In the genomic region with DNA sequence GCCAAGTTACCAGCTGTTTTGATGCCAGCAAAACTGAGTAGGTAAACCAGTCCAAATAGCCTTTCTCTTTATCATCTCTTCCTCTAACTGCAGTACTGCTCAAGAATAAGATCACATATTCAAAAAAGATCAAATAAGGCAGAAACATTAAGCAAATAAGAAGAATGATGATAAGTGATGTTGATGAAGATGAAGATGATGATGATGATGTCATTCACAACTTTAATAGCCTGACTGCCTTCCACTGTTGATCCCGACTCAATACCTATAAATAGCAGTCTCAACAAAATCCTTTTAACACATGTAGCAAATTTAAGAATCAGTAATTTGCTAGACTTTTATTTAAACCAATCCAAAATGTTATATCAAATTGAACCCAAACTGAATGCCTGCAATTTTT, we compare ENCODE assay signal across 16 cellular contexts. TPM values are rescaled to one million over a fixed set of nuclear protein-coding genes. Genes with fewer than 3 reads are reported as not detected.
DNase-seq lines count a peak whose midpoint lies in the region; ATAC-seq lines count a peak whose summit lies in the region.
"Had no signal": no experiment of that assay in that cellular context is flagged by ENCODE, and none has a peak within 500 bp of the region (broad histone marks: within the 10 kb centered on the region; RNA-seq: fewer than 3 reads in every experiment).

No MANE protein-coding gene starts in this region.

- DNase-seq in activated CD4-positive, alpha-beta T cell treated with anti-CD3 and anti-CD28 coated beads, Interleukin-2, amount 10 ng/mL, durations not matched to agents 24 days and 14 days = no peak
- no peak for DNase-seq in activated CD4-positive, alpha-beta T cell treated with anti-CD3 and anti-CD28 coated beads, Interleukin-2, amount 50 U/mL, for 1 hour
- no peak for DNase-seq in stimulated activated naive CD8-positive, alpha-beta T cell treated with anti-CD3 and anti-CD28 coated beads, Interleukin-15, Interleukin-2, amounts not matched to agents 100 U/mL and 50 U/mL, for 24 hours
- no peak for DNase-seq in activated naive CD8-positive, alpha-beta T cell treated with anti-CD3 and anti-CD28 coated beads for 36 hours
- no peak for DNase-seq in stimulated activated naive CD8-positive, alpha-beta T cell treated with anti-CD3 and anti-CD28 coated beads, Interleukin-15, amount 100 ng/mL, for 72 hours
- no peak for DNase-seq in stimulated activated CD4-positive, alpha-beta T cell treated with anti-CD3 and anti-CD28 coated beads, Interleukin-1b, Interleukin-23, amount 100 ng/mL, for 48 hours
- DNase-seq in effector CD8-positive, alpha-beta T cell (lab: John Stamatoyannopoulos, UW) = no peak
- DNase-seq: C1 segment of cervical spinal cord, EL, KG1, NCI-H1436 treated with DMSO at 0.1 percent for 48 hours, NCI-H2029 treated with DMSO at 0.1 percent for 48 hours, NCI-H510A, Peyer's patch had no signal

- H3K4me3 Mint-ChIP-seq in activated CD4-positive, alpha-beta T cell treated with anti-CD3 and anti-CD28 coated beads, Interleukin-2, amount 10 ng/mL, durations not matched to agents 24 days and 14 days = peak overlapping the region; percentile 23
- H3K4me3 Mint-ChIP-seq in stimulated activated naive CD8-positive, alpha-beta T cell treated with anti-CD3 and anti-CD28 coated beads, Interleukin-15, Interleukin-2, amounts not matched to agents 100 ng/mL and 50 ng/mL, for 24 hours = peak overlapping the region; percentile 52
- peak overlapping the region; percentile 19 for H3K4me3 Mint-ChIP-seq in activated naive CD8-positive, alpha-beta T cell treated with anti-CD3 and anti-CD28 coated beads for 36 hours
- H3K4me3 Mint-ChIP-seq in stimulated activated naive CD8-positive, alpha-beta T cell treated with anti-CD3 and anti-CD28 coated beads, Interleukin-15, amount 100 ng/mL, for 72 hours = peak overlapping the region; percentile 54 to 79

- H3K27ac Mint-ChIP-seq in activated CD4-positive, alpha-beta T cell treated with anti-CD3 and anti-CD28 coated beads, Interleukin-2, amount 10 ng/mL, durations not matched to agents 24 days and 14 days = peak overlapping the region; percentile 59
- H3K27ac Mint-ChIP-seq in stimulated activated naive CD8-positive, alpha-beta T cell treated with anti-CD3 and anti-CD28 coated beads, Interleukin-15, Interleukin-2, amounts not matched to agents 100 ng/mL and 50 ng/mL, for 24 hours = peak overlapping the region; percentile 93
- H3K27ac Mint-ChIP-seq in activated naive CD8-positive, alpha-beta T cell treated with anti-CD3 and anti-CD28 coated beads for 36 hours = peak overlapping the region; percentile 95
- H3K27ac Mint-ChIP-seq in stimulated activated naive CD8-positive, alpha-beta T cell treated with anti-CD3 and anti-CD28 coated beads, Interleukin-15, amount 100 ng/mL, for 72 hours = peak overlapping the region; percentile 83 to 99

- H3K27me3 Mint-ChIP-seq in activated CD4-positive, alpha-beta T cell treated with anti-CD3 and anti-CD28 coated beads, Interleukin-2, amount 10 ng/mL, durations not matched to agents 24 days and 14 days = no peaks in the 10 kb centered on the region
- H3K27me3 Mint-ChIP-seq in stimulated activated naive CD8-positive, alpha-beta T cell treated with anti-CD3 and anti-CD28 coated beads, Interleukin-15, Interleukin-2, amounts not matched to agents 100 ng/mL and 50 ng/mL, for 24 hours = no peaks in the 10 kb centered on the region
- no peaks in the 10 kb centered on the region for H3K27me3 Mint-ChIP-seq in activated naive CD8-positive, alpha-beta T cell treated with anti-CD3 and anti-CD28 coated beads for 36 hours
- no peaks in the 10 kb centered on the region for H3K27me3 Mint-ChIP-seq in stimulated activated naive CD8-positive, alpha-beta T cell treated with anti-CD3 and anti-CD28 coated beads, Interleukin-15, amount 100 ng/mL, for 72 hours

- H3K9me3 Mint-ChIP-seq in activated CD4-positive, alpha-beta T cell treated with anti-CD3 and anti-CD28 coated beads, Interleukin-2, amount 10 ng/mL, durations not matched to agents 24 days and 14 days = peaks cover 6% of the 10 kb centered on the region
- H3K9me3 Mint-ChIP-seq in stimulated activated naive CD8-positive, alpha-beta T cell treated with anti-CD3 and anti-CD28 coated beads, Interleukin-15, Interleukin-2, amounts not matched to agents 100 ng/mL and 50 ng/mL, for 24 hours = peaks cover 3% of the 10 kb centered on the region
- peaks cover 5% of the 10 kb centered on the region for H3K9me3 Mint-ChIP-seq in activated naive CD8-positive, alpha-beta T cell treated with anti-CD3 and anti-CD28 coated beads for 36 hours
- no peaks in the 10 kb centered on the region for H3K9me3 Mint-ChIP-seq in stimulated activated naive CD8-positive, alpha-beta T cell treated with anti-CD3 and anti-CD28 coated beads, Interleukin-15, amount 100 ng/mL, for 72 hours

- H3K4me1 Mint-ChIP-seq in activated CD4-positive, alpha-beta T cell treated with anti-CD3 and anti-CD28 coated beads, Interleukin-2, amount 10 ng/mL, durations not matched to agents 24 days and 14 days = peaks cover 42% of the 10 kb centered on the region
- H3K4me1 Mint-ChIP-seq in stimulated activated naive CD8-positive, alpha-beta T cell treated with anti-CD3 and anti-CD28 coated beads, Interleukin-15, Interleukin-2, amounts not matched to agents 100 ng/mL and 50 ng/mL, for 24 hours (ENCODE audit: low read depth) = peaks cover 85% of the 10 kb centered on the region
- H3K4me1 Mint-ChIP-seq in activated naive CD8-positive, alpha-beta T cell treated with anti-CD3 and anti-CD28 coated beads for 36 hours = peaks cover 70% of the 10 kb centered on the region
- H3K4me1 Mint-ChIP-seq in stimulated activated naive CD8-positive, alpha-beta T cell treated with anti-CD3 and anti-CD28 coated beads, Interleukin-15, amount 100 ng/mL, for 72 hours = peaks cover 65% of the 10 kb centered on the region

- H3K36me3 Mint-ChIP-seq in activated CD4-positive, alpha-beta T cell treated with anti-CD3 and anti-CD28 coated beads, Interleukin-2, amount 10 ng/mL, durations not matched to agents 24 days and 14 days (ENCODE audit: low read depth) = peaks cover 6% of the 10 kb centered on the region
- H3K36me3 Mint-ChIP-seq in stimulated activated naive CD8-positive, alpha-beta T cell treated with anti-CD3 and anti-CD28 coated beads, Interleukin-15, Interleukin-2, amounts not matched to agents 100 ng/mL and 50 ng/mL, for 24 hours (ENCODE audit: low read depth) = peaks cover 11% of the 10 kb centered on the region
- H3K36me3 Mint-ChIP-seq in activated naive CD8-positive, alpha-beta T cell treated with anti-CD3 and anti-CD28 coated beads for 36 hours = peaks cover 47% of the 10 kb centered on the region

- ATAC-seq in stimulated activated naive CD8-positive, alpha-beta T cell treated with anti-CD3 and anti-CD28 coated beads, Interleukin-15, Interleukin-2, amounts not matched to agents 100 U/mL and 50 U/mL, for 24 hours = no peak
- ATAC-seq in stimulated activated naive CD8-positive, alpha-beta T cell treated with anti-CD3 and anti-CD28 coated beads, Interleukin-15, amount 100 ng/mL, for 72 hours = no peak
- ATAC-seq: Right ventricle myocardium inferior had no signal

- intact Hi-C loops in activated CD4-positive, alpha-beta T cell treated with anti-CD3 and anti-CD28 coated beads, Interleukin-2, amount 10 ng/mL, durations not matched to agents 24 days and 14 days (cut with micrococcal nuclease) = no loop called here

RNA-seq across cellular contexts. Expression of gene NELL2, which starts 47.1 kb away (rescaled TPM):
- total RNA-seq in activated CD4-positive, alpha-beta T cell treated with anti-CD3 and anti-CD28 coated beads, Interleukin-2, amount 10 ng/mL, durations not matched to agents 24 days and 14 days = 20.0 and 27.5 TPM in 2 replicates
- total RNA-seq in activated naive CD8-positive, alpha-beta T cell treated with anti-CD3 and anti-CD28 coated beads for 36 hours = 100 to 1,000 TPM; 120 to 134 TPM
- total RNA-seq: Right ventricle myocardium inferior had no signal
